ENCODE assay signal across 8 cellular contexts in genomic region chr14:103281496-103282231, GRCh38. TPM values are rescaled to one million over a fixed set of nuclear protein-coding genes. Genes with fewer than 3 reads are reported as not detected.
A peak's percentile ranks its signal among the peaks of the same experiment; 100 is the strongest.
DNase-seq lines count a peak whose midpoint lies in the region; ATAC-seq, FAIRE-seq and TF ChIP-seq lines count a peak whose summit lies in the region.

No MANE protein-coding gene starts in this region.

- peaks cover 0 to 13% of the 10 kb centered on the region in 2 experiments; a peak in 2 of 5 replicates for H3K4me1 ChIP-seq in K562 (replicated peaks in 1 of 2; ENCODE audit: control insufficient read depth in 2 of 2, insufficient read depth in 2 of 2, low read length in 2 of 2)

- no peak overlapping the region for H3K4me3 Mint-ChIP-seq in activated T-helper 2 cell treated with anti-CD3 and anti-CD28 coated beads, Interferon-gamma antibody, Interleukin-2, Interleukin-4, amounts not matched to agents 10 μg/mL and 5 μg/mL and 100 μg/mL, durations not matched to agents 14 hours and 24 hours and 36 hours (ENCODE audit: low read depth)

- in situ Hi-C loops in K562 (cut with MboI) = no loop called here

- POLR2A ChIA-PET in K562 (lab: Yijun Ruan, JAX) = interaction anchor here (0.5 to 0.6 kb wide), 2 partner anchors 85 to 177 kb away, joined by 3 read pairs; no protein-coding TSS in a partner anchor

- H3K79me2 ChIP-seq in K562 (ENCODE audit: control insufficient read depth, insufficient read depth, low read length) = no peaks in the 10 kb centered on the region

- H3K9me1 ChIP-seq in K562 (ENCODE audit: control insufficient read depth, insufficient read depth, low read length) = no peaks in the 10 kb centered on the region

- no TSS peak for BruUV-seq in K562 (replicated peaks; lab: Mats Ljungman, UMichigan)

- H3K9ac ChIP-seq in K562 (ENCODE audit: insufficient read depth in 1 of 2, low read depth in 2 of 2, low read length in 2 of 2) = no peak overlapping the region; a peak in 1 of 4 replicates

- no peaks in the 10 kb centered on the region for H3K4me1 Mint-ChIP-seq in activated T-helper 2 cell treated with anti-CD3 and anti-CD28 coated beads, Interferon-gamma antibody, Interleukin-2, Interleukin-4, amounts not matched to agents 10 μg/mL and 5 μg/mL and 100 μg/mL, durations not matched to agents 14 hours and 24 hours and 36 hours (ENCODE audit: low read depth)

- FAIRE-seq in HTR-8/SVneo (lab: Jason Lieb, UNC) (peak; percentile 83), K562 (lab: Jason Lieb, UNC) (no peak)

- H3K4me2 ChIP-seq in K562 (ENCODE audit: insufficient read depth, low read length) = no peak overlapping the region

- TF ChIP-seq POLR2A in K562 (conservative IDR thresholded peaks at IDR 0.05) = no peak

- no peaks in the 10 kb centered on the region for H3K9me3 Mint-ChIP-seq in activated T-helper 2 cell treated with anti-CD3 and anti-CD28 coated beads, Interferon-gamma antibody, Interleukin-2, Interleukin-4, amounts not matched to agents 10 μg/mL and 5 μg/mL and 100 μg/mL, durations not matched to agents 14 hours and 24 hours and 36 hours

- WGBS in K562 (ENCODE audit: insufficient coverage, low coverage, missing lambda C conversion rate) = 32% methylated on average over 10 of the region's 11 CpGs

- no peak overlapping the region for H2AFZ ChIP-seq in K562 (ENCODE audit: low read depth, low read length)

- H3K4me3 ChIP-seq in K562 = no peak overlapping the region

- no peaks in the 10 kb centered on the region for H4K20me1 ChIP-seq in K562 (replicated peaks; ENCODE audit: control insufficient read depth, insufficient read depth, low read length)

- peak; percentile 28 for DNase-seq in A172 (ENCODE audit: low spot score)
- peak; percentile 84 for DNase-seq in HTR-8/SVneo (ENCODE audit: insufficient read length, low spot score)
- DNase-seq in K562 (ENCODE audit: extremely low read depth in 1 of 4, low spot score in 3 of 4) = peak in 2 of 4 experiments; percentile 34 to 41
- peak; percentile 78 for DNase-seq in kidney tubule cell (ENCODE audit: low spot score)
- DNase-seq in activated CD4-positive, alpha-beta T cell treated with anti-CD3 and anti-CD28 coated beads, Interleukin-2, amount 50 U/mL, for 1 hour = no peak
- no peak for DNase-seq in activated T-helper 2 cell treated with anti-CD3 and anti-CD28 coated beads, Interferon-gamma antibody, Interleukin-2, Interleukin-4, amounts not matched to agents 10 μg/mL and 5 μg/mL and 100 μg/mL, durations not matched to agents 14 hours and 24 hours and 36 hours (ENCODE audit: low spot score)

- no peaks in the 10 kb centered on the region for H3K9me3 ChIP-seq in K562 (replicated peaks; ENCODE audit: control insufficient read depth, insufficient read depth, low read depth, low read length)

- peaks cover 55% of the 10 kb centered on the region for H3K27me3 Mint-ChIP-seq in activated T-helper 2 cell treated with anti-CD3 and anti-CD28 coated beads, Interferon-gamma antibody, Interleukin-2, Interleukin-4, amounts not matched to agents 10 μg/mL and 5 μg/mL and 100 μg/mL, durations not matched to agents 14 hours and 24 hours and 36 hours (ENCODE audit: low read depth)

- CTCF ChIA-PET in K562 (lab: Yijun Ruan, JAX; ENCODE audit: low intra/inter-chr PET ratio) = no interaction called here

- H3K27me3 ChIP-seq in K562 (ENCODE audit: control insufficient read depth in 2 of 2, insufficient read depth in 2 of 2, low read length in 2 of 2) = peaks cover 0 to 9% of the 10 kb centered on the region in 2 experiments; a peak in 1 of 5 replicates

- no peak for TF ChIP-seq EP300 in K562 (IDR thresholded peaks at IDR 0.05; ENCODE audit: low read length)

- no peaks in the 10 kb centered on the region for H3K36me3 Mint-ChIP-seq in activated T-helper 2 cell treated with anti-CD3 and anti-CD28 coated beads, Interferon-gamma antibody, Interleukin-2, Interleukin-4, amounts not matched to agents 10 μg/mL and 5 μg/mL and 100 μg/mL, durations not matched to agents 14 hours and 24 hours and 36 hours (ENCODE audit: low read depth)

- no peaks in the 10 kb centered on the region for H3K36me3 ChIP-seq in K562 (ENCODE audit: control insufficient read depth, insufficient read depth, low read length)

- H3K27ac ChIP-seq in K562 (ENCODE audit: extremely low read depth, low read depth, low read length) = no peak overlapping the region

- intact Hi-C loops in K562 (cut with micrococcal nuclease) = loop anchor here (10.0 kb wide), 1 partner anchor 77 kb away; no protein-coding TSS in a partner anchor
- intact Hi-C loops in activated T-helper 2 cell treated with anti-CD3 and anti-CD28 coated beads, Interferon-gamma antibody, Interleukin-2, Interleukin-4, amounts not matched to agents 10 μg/mL and 5 μg/mL and 100 μg/mL, durations not matched to agents 14 hours and 24 hours and 36 hours (cut with micrococcal nuclease) = no loop called here

- peak; percentile 24 to 53 (median 48); a peak in 4 of 6 replicates for TF ChIP-seq CTCF in K562 (IDR thresholded peaks at IDR 0.05 in 2 of 3, conservative IDR thresholded peaks at IDR 0.05 in 1 of 3; ENCODE audit: insufficient read depth in 2 of 3, low read depth in 1 of 3, low read length in 3 of 3)

- ATAC-seq in K562 (peak; percentile 84), HG02798 (IDR thresholded peaks at IDR 0.05; ENCODE audit: poor library complexity, unreplicated experiment) (no peak), HG03442 (IDR thresholded peaks at IDR 0.05; ENCODE audit: unreplicated experiment) (no peak)

- H3K27ac Mint-ChIP-seq in activated T-helper 2 cell treated with anti-CD3 and anti-CD28 coated beads, Interferon-gamma antibody, Interleukin-2, Interleukin-4, amounts not matched to agents 10 μg/mL and 5 μg/mL and 100 μg/mL, durations not matched to agents 14 hours and 24 hours and 36 hours = no peak overlapping the region

- TF ChIP-seq RAD21 in K562 (CRISPR knock-in tag; conservative IDR thresholded peaks at IDR 0.05 in 1 of 2, IDR thresholded peaks at IDR 0.05 in 1 of 2) = peak in 1 of 2 experiments; percentile 41; a peak in 2 of 4 replicates

TF ChIP-seq in K562, 482 proteins besides CTCF, POLR2A, EP300 and RAD21:
- peak in 1 of 2 experiments; percentile 32; a peak in 1 of 4 replicates for TF ChIP-seq MAZ (CRISPR knock-in tag; conservative IDR thresholded peaks at IDR 0.05 in 1 of 2, IDR thresholded peaks at IDR 0.05 in 1 of 2)
- peak; percentile 72 for TF ChIP-seq ZNF740 (CRISPR knock-in tag; IDR thresholded peaks at IDR 0.05)
- no peak for TF ChIP-seq ZNF740 (tag; IDR thresholded peaks at IDR 0.05)
- no peak for TF ChIP-seq HMBOX1 (IDR thresholded peaks at IDR 0.05)
- peak; percentile 42; the same call in 1 of the 2 replicates for TF ChIP-seq SPI1 (IDR thresholded peaks at IDR 0.05; ENCODE audit: borderline replicate concordance, low read depth, low read length)
- 0 out of 2 replicates have a peak, but pooled peaks have one; percentile 8 for TF ChIP-seq SMC3 (conservative IDR thresholded peaks at IDR 0.05; ENCODE audit: insufficient read depth, low read depth, low read length)

RNA-seq across cellular contexts. Expression of gene EIF5, which starts 52.4 kb away (rescaled TPM):
- 70.8 and 85.0 TPM in 2 replicates for total RNA-seq in A172 (2014; rRNA removed; shearing (Covaris generic))
- total RNA-seq in K562 (2011; cell fraction: chromatin; rRNA removed; ENCODE audit: low replicate concordance) = 338 and 574 TPM in 2 replicates
- total RNA-seq in K562 (2011; cell fraction: nucleolus; rRNA removed) = 188 and 198 TPM in 2 replicates
- total RNA-seq in K562 (2011; cell fraction: nucleoplasm; rRNA removed) = 241 and 245 TPM in 2 replicates
- 118 and 174 TPM in 2 replicates for total RNA-seq in K562 (2014; rRNA removed)
- total RNA-seq in K562 (2014; rRNA removed; fragmentation: Illumina TruSeq; extraction: Trizol) = 197 and 205 TPM in 2 replicates
- 176 and 190 TPM in 2 replicates for total RNA-seq in K562 (2015; rRNA removed; fragmentation: Illumina TruSeq; extraction: Trizol)
- 278 and 314 TPM in 2 replicates for total RNA-seq in K562 (2021)
- polyA plus RNA-seq in K562 (2011; rRNA removed) = 347 and 442 TPM in 2 replicates
- 171 and 226 TPM in 2 replicates for polyA plus RNA-seq in K562 (2011; cell fraction: cytosol; rRNA removed)
- 223 and 263 TPM in 2 replicates for polyA plus RNA-seq in K562 (2011; cell fraction: nucleus; rRNA removed)
- 203 and 316 TPM in 2 replicates for polyA plus RNA-seq in K562 (2012)
- polyA plus RNA-seq in K562 (2014; fragmentation: Illumina TruSeq; extraction: Trizol) = 192 and 286 TPM in 2 replicates
- 100 to 1,000 TPM in 1 of 2 experiments, 10 to 100 TPM in 1; 92.7 to 126 TPM for polyA plus RNA-seq in K562 (2014; fragmentation: Nextera tagmentation; extraction: Ambion mirVana)
- 134 and 152 TPM in 2 replicates for polyA plus RNA-seq in K562 (2014; rRNA removed)
- 449 and 508 TPM in 2 replicates for polyA minus RNA-seq in K562 (2011; rRNA and poly(A)+ RNA removed)
- 113 and 158 TPM in 2 replicates for polyA minus RNA-seq in K562 (2011; cell fraction: cytosol; rRNA and poly(A)+ RNA removed)
- 117 and 192 TPM in 2 replicates for polyA minus RNA-seq in K562 (2011; cell fraction: nucleus; rRNA and poly(A)+ RNA removed)
- total RNA-seq in activated T-helper 2 cell treated with anti-CD3 and anti-CD28 coated beads, Interferon-gamma antibody, Interleukin-2, Interleukin-4, amounts not matched to agents 10 μg/mL and 5 μg/mL and 100 μg/mL, durations not matched to agents 14 hours and 24 hours and 36 hours = 261 TPM in 2 replicates

Comparison
In these comparisons a context has a peak if more than half of its experiments do, and no peak if none do; other contexts are left out.
1. DNase-seq: peak in A172 (single experiment), HTR-8/SVneo (single experiment) and kidney tubule cell (single experiment); none in activated CD4-positive, alpha-beta T cell treated with anti-CD3 and anti-CD28 coated beads, Interleukin-2, amount 50 U/mL, for 1 hour (single experiment) and activated T-helper 2 cell treated with anti-CD3 and anti-CD28 coated beads, Interferon-gamma antibody, Interleukin-2, Interleukin-4, amounts not matched to agents 10 μg/mL and 5 μg/mL and 100 μg/mL, durations not matched to agents 14 hours and 24 hours and 36 hours (single experiment).